8 cellular contexts compared by ENCODE assay signal in genomic region chr11:34053161-34053686, GRCh38. TPM values are rescaled to one million over a fixed set of nuclear protein-coding genes. Genes with fewer than 3 reads are reported as not detected.
A peak's percentile ranks its signal among the peaks of the same experiment; 100 is the strongest.
DNase-seq lines count a peak whose midpoint lies in the region; ATAC-seq and TF ChIP-seq lines count a peak whose summit lies in the region.

No MANE protein-coding gene starts in this region.

- intact Hi-C loops in body of pancreas (cut with DNase I): no loop called here

- H3K36me3 ChIP-seq in ES-I3 (ENCODE audit: insufficient read depth, low read length): peaks cover 5% of the 10 kb centered on the region
- peaks cover 9 to 38% of the 10 kb centered on the region in 2 experiments for H3K36me3 ChIP-seq in HEK293 (ENCODE audit: control insufficient read depth in 2 of 2, insufficient read depth in 1 of 2, low read length in 2 of 2)
- no peaks in the 10 kb centered on the region for H3K36me3 ChIP-seq in body of pancreas (replicated peaks in 1 of 2; ENCODE audit: insufficient read depth in 1 of 2, low read depth in 2 of 2)
- no peaks in the 10 kb centered on the region for H3K36me3 ChIP-seq in iPS-15b (ENCODE audit: control insufficient read depth, insufficient read depth, low read length)
- no peaks in the 10 kb centered on the region for H3K36me3 ChIP-seq in skeletal muscle tissue (ENCODE audit: control insufficient read depth in 3 of 3, insufficient read depth in 3 of 3, low read length in 3 of 3)

- no peak for ATAC-seq in body of pancreas

- DNase-seq in NCI-H1417 treated with DMSO at 0.1 percent for 48 hours (lab: John Stamatoyannopoulos, UW): peak; percentile 15
- DNase-seq in UCSD-AML1 (lab: John Stamatoyannopoulos, UW; ENCODE audit: unreplicated experiment): peak; percentile 75
- peak; percentile 56 to 75 (median 68) for DNase-seq in body of pancreas
- DNase-seq in GF-D8 (lab: John Stamatoyannopoulos, UW): no peak

- CTCF ChIA-PET in HEK293 (lab: Yijun Ruan, JAX): interaction anchor here (0.7 kb wide), 1 partner anchor 106 kb away, joined by 3 read pairs; no protein-coding TSS in a partner anchor

- peak in 2 of 3 donors; percentile 44 to 51 for TF ChIP-seq POLR2A in body of pancreas (IDR thresholded peaks at IDR 0.05)

- TF ChIP-seq CTCF in HEK293 (tag by site-specific recombination; IDR thresholded peaks at IDR 0.05): no peak
- TF ChIP-seq CTCF in body of pancreas (IDR thresholded peaks at IDR 0.05): no peak

- 1 to 2% methylated on average over 24 of the region's 24 CpGs for WGBS in body of pancreas, 2 donors

- H3K9ac ChIP-seq in ES-I3 (ENCODE audit: low read depth, low read length): peak overlapping the region; percentile 85
- peak overlapping the region; percentile 98 for H3K9ac ChIP-seq in iPS-15b (ENCODE audit: low read depth, low read length)
- H3K9ac ChIP-seq in skeletal muscle tissue (ENCODE audit: low read depth in 1 of 3, low read length in 3 of 3): peak overlapping the region; percentile 85 to 96 (median 89)

- peak overlapping the region; percentile 98 for H3K4me3 ChIP-seq in HEK293 (ENCODE audit: low read depth, low read length)
- H3K4me3 ChIP-seq in body of pancreas: peak overlapping the region; percentile 95
- H3K4me3 ChIP-seq in iPS-15b (ENCODE audit: low read depth, low read length): peak overlapping the region; percentile 89
- H3K4me3 ChIP-seq in skeletal muscle tissue (ENCODE audit: low read length in 3 of 3): peak overlapping the region; percentile 85 to 88 (median 87)

- peaks cover 6% of the 10 kb centered on the region; the same call in 1 of the 2 replicates for H3K4me1 ChIP-seq in ES-I3 (ENCODE audit: insufficient read depth, low read length)
- peaks cover 12% of the 10 kb centered on the region for H3K4me1 ChIP-seq in HEK293 (ENCODE audit: control insufficient read depth, insufficient read depth, low read length)
- peaks cover 50% of the 10 kb centered on the region for H3K4me1 ChIP-seq in body of pancreas
- peaks cover 11% of the 10 kb centered on the region for H3K4me1 ChIP-seq in iPS-15b (ENCODE audit: control insufficient read depth, insufficient read depth, low read length)
- H3K4me1 ChIP-seq in skeletal muscle tissue (ENCODE audit: control insufficient read depth in 3 of 3, insufficient read depth in 3 of 3, low read length in 3 of 3): peaks cover 24 to 37% (median 30%) of the 10 kb centered on the region in 3 donors

- H3K27ac ChIP-seq in HEK293 (ENCODE audit: extremely low read depth, low read depth, low read length): peak overlapping the region; percentile 97
- peak overlapping the region; percentile 3 to 100 (median 98) for H3K27ac ChIP-seq in body of pancreas
- H3K27ac ChIP-seq in skeletal muscle tissue (ENCODE audit: low read depth, low read length): peak overlapping the region; percentile 94

- POLR2A ChIA-PET in HEK293 (lab: Yijun Ruan, JAX): interaction anchor here (0.6 to 1.6 kb wide), 5 partner anchors 11 to 335 kb away, joined by 3 to 10 read pairs (median 4); partner anchors contain the start of gene NAT10

- H3K9me3 ChIP-seq in ES-I3 (ENCODE audit: control insufficient read depth, insufficient read depth, low read length) (no peaks in the 10 kb centered on the region), HEK293 (ENCODE audit: control insufficient read depth, insufficient read depth, low read depth, low read length) (no peaks in the 10 kb centered on the region), body of pancreas (no peaks in the 10 kb centered on the region), iPS-15b (ENCODE audit: control insufficient read depth, insufficient read depth, low read length) (no peaks in the 10 kb centered on the region), skeletal muscle tissue (ENCODE audit: control insufficient read depth in 3 of 3, low read length in 3 of 3) (no peaks in the 10 kb centered on the region)

- no peaks in the 10 kb centered on the region for H3K27me3 ChIP-seq in body of pancreas
- no peaks in the 10 kb centered on the region for H3K27me3 ChIP-seq in iPS-15b (ENCODE audit: control insufficient read depth, insufficient read depth, low read length)
- H3K27me3 ChIP-seq in skeletal muscle tissue (ENCODE audit: control insufficient read depth in 3 of 3, insufficient read depth in 3 of 3, low read length in 3 of 3): no peaks in the 10 kb centered on the region

TF ChIP-seq in HEK293, 187 proteins besides CTCF, POLR2A, EP300 and RAD21 (continues in another document):
- TF ChIP-seq ZNF488 (tag by site-specific recombination; IDR thresholded peaks at IDR 0.05) (no peak), SP3 (tag by site-specific recombination; IDR thresholded peaks at IDR 0.05) (peak; percentile 21; the same call in 1 of the 2 replicates), KLF7 (tag by site-specific recombination; IDR thresholded peaks at IDR 0.05; ENCODE audit: borderline replicate concordance) (no peak), MEIS1 (CRISPR knock-in tag; IDR thresholded peaks at IDR 0.05; ENCODE audit: borderline replicate concordance) (no peak), ZNF521 (tag by site-specific recombination; IDR thresholded peaks at IDR 0.05) (no peak), ZNF280D (tag by site-specific recombination; IDR thresholded peaks at IDR 0.05) (no peak), PRDM1 (tag by site-specific recombination; IDR thresholded peaks at IDR 0.05) (peak; percentile 44; the same call in 1 of the 2 replicates), ZBTB20 (tag by site-specific recombination; IDR thresholded peaks at IDR 0.05) (no peak), GLIS2 (tag by site-specific recombination; IDR thresholded peaks at IDR 0.05) (peak; percentile 60), ZNF157 (tag by site-specific recombination; IDR thresholded peaks at IDR 0.05) (no peak), ZNF391 (tag by site-specific recombination; IDR thresholded peaks at IDR 0.05; ENCODE audit: borderline replicate concordance, low read depth) (no peak), KLF9 (tag by site-specific recombination; IDR thresholded peaks at IDR 0.05; ENCODE audit: low read depth) (peak; percentile 50), ZNF302 (tag by site-specific recombination; IDR thresholded peaks at IDR 0.05; ENCODE audit: low read depth) (no peak), ZNF112 (tag by site-specific recombination; IDR thresholded peaks at IDR 0.05) (no peak), YY1 (tag by site-specific recombination; IDR thresholded peaks at IDR 0.05) (peak; percentile 48; the same call in 1 of the 2 replicates), ZBTB11 (tag by site-specific recombination; conservative IDR thresholded peaks at IDR 0.05; ENCODE audit: low read depth) (peak; percentile 42; the same call in 1 of the 2 replicates), ZNF248 (tag by site-specific recombination; IDR thresholded peaks at IDR 0.05) (no peak)

RNA-seq across cellular contexts. Expression of gene CAPRIN1, which starts 1.7 kb away (rescaled TPM):
- total RNA-seq in body of pancreas (100 to 1,000 TPM in 1 of 2 donors, 10 to 100 TPM in 1; 90.0 to 165 TPM), skeletal muscle tissue (192 TPM)

RNA-seq across cellular contexts. Expression of gene NAT10, which starts 52.2 kb away (rescaled TPM):
- total RNA-seq in body of pancreas (10 to 100 TPM; 22.6 to 38.2 TPM), skeletal muscle tissue (15.7 TPM)
